Comparison of ENCODE assay signal across 2 cellular contexts in genomic region chr17:68327823-68328557, GRCh38.
TF ChIP-seq lines count a peak whose summit lies in the region.

No MANE protein-coding gene starts in this region.

TF ChIP-seq in GM23338, 12 proteins besides CTCF, POLR2A, EP300 and RAD21 (continued from another document):
- no peak for TF ChIP-seq REST (IDR thresholded peaks at IDR 0.05; ENCODE audit: unreplicated experiment)
- no peak for TF ChIP-seq ZNF114 (CRISPR knock-in tag; IDR thresholded peaks at IDR 0.05)
- TF ChIP-seq ETS1 (IDR thresholded peaks at IDR 0.05), result no peak
- TF ChIP-seq STAT1 (IDR thresholded peaks at IDR 0.05; ENCODE audit: unreplicated experiment), result no peak
- no peak for TF ChIP-seq EZH2 (IDR thresholded peaks at IDR 0.05; ENCODE audit: low read depth, unreplicated experiment)
- TF ChIP-seq CREB1 (CRISPR knock-in tag; IDR thresholded peaks at IDR 0.05; ENCODE audit: low read depth), result no peak

TF ChIP-seq in WTC11, 78 proteins besides CTCF, POLR2A, EP300 and RAD21 (continued from another document):
- no peak for TF ChIP-seq HMGXB4 (CRISPR knock-in tag; IDR thresholded peaks at IDR 0.05)
- no peak for TF ChIP-seq ATF6 (CRISPR knock-in tag; IDR thresholded peaks at IDR 0.05)
- TF ChIP-seq FOXK1 (CRISPR knock-in tag; IDR thresholded peaks at IDR 0.05), result no peak
- no peak for TF ChIP-seq FOXP1 (CRISPR knock-in tag; IDR thresholded peaks at IDR 0.05; ENCODE audit: borderline replicate concordance)
- no peak for TF ChIP-seq ZBTB21 (CRISPR knock-in tag; IDR thresholded peaks at IDR 0.05; ENCODE audit: borderline replicate concordance)
- no peak for TF ChIP-seq MXD4 (CRISPR knock-in tag; IDR thresholded peaks at IDR 0.05; ENCODE audit: borderline replicate concordance)
TF ChIP-seq in WTC11: peak in this region for 0.
